30 cellular contexts compared by ENCODE assay signal in the genomic region with DNA sequence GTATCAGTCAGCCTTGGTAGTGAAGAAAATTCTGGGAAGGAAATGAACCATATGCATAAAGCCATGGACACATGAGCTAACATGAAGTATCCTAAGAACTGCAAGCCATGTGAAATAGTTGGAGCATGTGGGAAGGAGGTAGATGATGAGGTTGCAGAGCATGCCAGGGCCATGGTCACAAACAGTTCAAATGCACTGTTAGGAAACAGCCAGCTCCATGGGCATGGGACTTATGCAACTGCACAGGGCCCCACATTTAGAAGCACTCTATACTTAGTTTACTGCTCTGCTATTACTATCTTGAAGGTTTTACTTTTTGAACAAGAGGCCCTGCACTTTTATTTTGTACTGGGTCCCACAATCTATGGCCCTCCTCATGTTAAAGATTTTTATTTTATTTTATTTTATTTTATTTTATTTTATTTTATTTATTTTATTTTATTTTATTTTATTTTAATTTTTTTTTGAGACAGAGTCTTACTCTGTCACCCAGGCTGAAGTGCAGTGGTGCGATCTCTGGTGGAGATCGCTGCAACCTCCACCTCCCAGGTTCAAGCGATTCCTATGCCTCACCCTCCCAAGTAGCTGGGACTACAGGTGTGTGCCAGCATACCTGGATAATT.
"Had no signal": no experiment of that assay in that cellular context is flagged by ENCODE, and none has a peak within 500 bp of the region (broad histone marks: within the 10 kb centered on the region; RNA-seq: fewer than 3 reads in every experiment).

No MANE protein-coding gene starts in this region.

- H3K27me3 ChIP-seq: gastroesophageal sphincter, hepatocyte, sigmoid colon, upper lobe of left lung, vagina had no signal

- H3K4me3 Mint-ChIP-seq: activated CD4-positive, alpha-beta memory T cell treated with anti-CD3 and anti-CD28 coated beads for 36 hours; activated CD4-positive, alpha-beta T cell treated with anti-CD3 and anti-CD28 coated beads, Interleukin-2, amount 10 ng/mL, durations not matched to agents 24 days and 14 days; activated naive CD4-positive, alpha-beta T cell treated with anti-CD3 and anti-CD28 coated beads for 36 hours; activated naive CD8-positive, alpha-beta T cell treated with anti-CD3 and anti-CD28 coated beads for 36 hours; activated T-helper 1 cell treated with anti-CD3 and anti-CD28 coated beads, Interleukin-12 subunit alpha, Interleukin-12 subunit beta, Interleukin-2, Interleukin-4 antibody, amounts not matched to agents 30 ng/mL and 10 ng/mL and 1 ng/mL, durations not matched to agents 14 hours and 24 hours and 36 hours; nephron; stimulated activated memory B cell treated with anti-CD40 and anti-IgM and Interleukin-4, amounts not matched to agents 10 μg/mL and 1 μg/mL and 100 μg/mL, for 72 hours; stimulated activated naive CD8-positive, alpha-beta T cell treated with anti-CD3 and anti-CD28 coated beads, Interleukin-15, amount 100 ng/mL, for 72 hours had no signal

- H3K27ac Mint-ChIP-seq: activated CD4-positive, alpha-beta memory T cell treated with anti-CD3 and anti-CD28 coated beads for 36 hours; activated CD4-positive, alpha-beta T cell treated with anti-CD3 and anti-CD28 coated beads, Interleukin-2, amount 10 ng/mL, durations not matched to agents 24 days and 14 days; activated naive CD4-positive, alpha-beta T cell treated with anti-CD3 and anti-CD28 coated beads for 36 hours; activated naive CD8-positive, alpha-beta T cell treated with anti-CD3 and anti-CD28 coated beads for 36 hours; activated T-helper 1 cell treated with anti-CD3 and anti-CD28 coated beads, Interleukin-12 subunit alpha, Interleukin-12 subunit beta, Interleukin-2, Interleukin-4 antibody, amounts not matched to agents 30 ng/mL and 10 ng/mL and 1 ng/mL, durations not matched to agents 14 hours and 24 hours and 36 hours; nephron; stimulated activated memory B cell treated with anti-CD40 and anti-IgM and Interleukin-4, amounts not matched to agents 10 μg/mL and 1 μg/mL and 100 μg/mL, for 72 hours; stimulated activated naive CD8-positive, alpha-beta T cell treated with anti-CD3 and anti-CD28 coated beads, Interleukin-15, amount 100 ng/mL, for 72 hours had no signal

- H3K4me3 ChIP-seq: gastroesophageal sphincter, hepatocyte, sigmoid colon, smooth muscle cell, upper lobe of left lung, vagina had no signal

- H3K27me3 Mint-ChIP-seq: activated naive CD8-positive, alpha-beta T cell treated with anti-CD3 and anti-CD28 coated beads for 36 hours; stimulated activated memory B cell treated with anti-CD40 and anti-IgM and Interleukin-4, amounts not matched to agents 10 μg/mL and 1 μg/mL and 100 μg/mL, for 72 hours; stimulated activated naive CD8-positive, alpha-beta T cell treated with anti-CD3 and anti-CD28 coated beads, Interleukin-15, amount 100 ng/mL, for 72 hours had no signal

- H3K9me3 ChIP-seq: gastroesophageal sphincter, sigmoid colon, upper lobe of left lung, vagina had no signal

- H3K4me1 Mint-ChIP-seq: activated CD4-positive, alpha-beta T cell treated with anti-CD3 and anti-CD28 coated beads, Interleukin-2, amount 10 ng/mL, durations not matched to agents 24 days and 14 days; activated naive CD8-positive, alpha-beta T cell treated with anti-CD3 and anti-CD28 coated beads for 36 hours; stimulated activated memory B cell treated with anti-CD40 and anti-IgM and Interleukin-4, amounts not matched to agents 10 μg/mL and 1 μg/mL and 100 μg/mL, for 72 hours; stimulated activated naive CD8-positive, alpha-beta T cell treated with anti-CD3 and anti-CD28 coated beads, Interleukin-15, amount 100 ng/mL, for 72 hours had no signal

- H3K4me1 ChIP-seq: upper lobe of left lung, vagina had no signal

- H3K27ac ChIP-seq: gastroesophageal sphincter, hepatocyte, sigmoid colon, upper lobe of left lung, vagina, VCaP had no signal

- DNase-seq: activated CD4-positive, alpha-beta memory T cell treated with anti-CD3 and anti-CD28 coated beads for 36 hours; activated CD4-positive, alpha-beta T cell treated with anti-CD3 and anti-CD28 coated beads, Interleukin-2, amount 10 ng/mL, durations not matched to agents 24 days and 14 days; activated CD8-positive, alpha-beta memory T cell treated with anti-CD3 and anti-CD28 coated beads, Interleukin-2, amount 50 U/mL, for 4 hours; activated effector memory CD4-positive, alpha-beta T cell treated with anti-CD3 and anti-CD28 coated beads, Interleukin-2, amount 50 U/mL, for 16 hours; activated naive CD4-positive, alpha-beta T cell treated with anti-CD3 and anti-CD28 coated beads for 36 hours; activated naive CD8-positive, alpha-beta T cell treated with anti-CD3 and anti-CD28 coated beads for 36 hours; activated T-cell treated with anti-CD3 and anti-CD28 coated beads, Interleukin-2, amount 50 U/mL, for 1 hour; amniotic stem cell; central memory CD4-positive, alpha-beta T cell; dermis blood vessel endothelial cell; effector CD8-positive, alpha-beta T cell; islet precursor cell; mammary epithelial cell; sigmoid colon; stimulated activated CD4-positive, alpha-beta T cell treated with anti-CD3 and anti-CD28 coated beads, Interleukin-1b, Interleukin-23, amount 100 ng/mL, for 48 hours; stimulated activated CD4-positive, alpha-beta T cell treated with anti-CD3 and anti-CD28 coated beads, Interleukin-4, amount 100 ng/mL, for 4 hours; stimulated activated CD8-positive, alpha-beta memory T cell treated with anti-CD3 and anti-CD28 coated beads, Interleukin-4, amount 100 ng/mL, for 48 hours; stimulated activated naive CD8-positive, alpha-beta T cell treated with anti-CD3 and anti-CD28 coated beads, Interleukin-15, amount 100 ng/mL, for 72 hours; substantia nigra; upper lobe of left lung had no signal

- ATAC-seq: activated CD4-positive, CD25-positive, alpha-beta regulatory T cell treated with anti-CD3 and anti-CD28 coated beads, Interleukin-2, amount 50 U/mL, for 24 hours; gastroesophageal sphincter; stimulated activated memory B cell treated with anti-CD40 and anti-IgM and Interleukin-4, amounts not matched to agents 10 μg/mL and 1 μg/mL and 100 μg/mL, for 72 hours; stimulated activated naive CD8-positive, alpha-beta T cell treated with anti-CD3 and anti-CD28 coated beads, Interleukin-15, amount 100 ng/mL, for 72 hours had no signal

- FAIRE-seq: TTC549 had no signal

- H3K36me3 Mint-ChIP-seq: activated CD4-positive, alpha-beta memory T cell treated with anti-CD3 and anti-CD28 coated beads for 36 hours; activated naive CD8-positive, alpha-beta T cell treated with anti-CD3 and anti-CD28 coated beads for 36 hours; stimulated activated memory B cell treated with anti-CD40 and anti-IgM and Interleukin-4, amounts not matched to agents 10 μg/mL and 1 μg/mL and 100 μg/mL, for 72 hours had no signal

- H3K9me3 Mint-ChIP-seq: activated CD4-positive, alpha-beta memory T cell treated with anti-CD3 and anti-CD28 coated beads for 36 hours; activated CD4-positive, alpha-beta T cell treated with anti-CD3 and anti-CD28 coated beads, Interleukin-2, amount 10 ng/mL, durations not matched to agents 24 days and 14 days; activated naive CD4-positive, alpha-beta T cell treated with anti-CD3 and anti-CD28 coated beads for 36 hours; activated naive CD8-positive, alpha-beta T cell treated with anti-CD3 and anti-CD28 coated beads for 36 hours; activated T-helper 1 cell treated with anti-CD3 and anti-CD28 coated beads, Interleukin-12 subunit alpha, Interleukin-12 subunit beta, Interleukin-2, Interleukin-4 antibody, amounts not matched to agents 30 ng/mL and 10 ng/mL and 1 ng/mL, durations not matched to agents 14 hours and 24 hours and 36 hours; nephron; stimulated activated memory B cell treated with anti-CD40 and anti-IgM and Interleukin-4, amounts not matched to agents 10 μg/mL and 1 μg/mL and 100 μg/mL, for 72 hours; stimulated activated naive CD8-positive, alpha-beta T cell treated with anti-CD3 and anti-CD28 coated beads, Interleukin-15, amount 100 ng/mL, for 72 hours had no signal
